In the genomic region with DNA sequence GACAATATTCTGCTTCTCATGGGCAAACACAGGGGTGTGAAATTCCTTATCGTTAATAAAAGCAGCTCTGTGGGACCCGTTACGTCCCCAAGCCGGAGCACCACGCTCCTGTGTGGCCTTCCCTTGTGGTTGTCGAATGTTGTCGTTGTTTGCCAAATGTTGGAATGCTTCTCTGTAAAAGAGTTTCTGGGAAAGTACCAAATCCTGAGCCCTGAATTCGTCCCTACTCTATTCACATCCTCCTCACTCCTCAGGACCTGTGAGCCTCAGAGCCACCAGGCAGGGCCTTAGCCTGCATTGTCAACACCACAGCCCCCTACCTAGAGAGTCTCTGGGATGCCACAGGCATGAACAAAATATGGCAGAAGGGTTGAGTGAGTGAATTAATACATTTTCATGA, we compare ENCODE assay signal across 17 cellular contexts.
DNase-seq lines count a peak whose midpoint lies in the region; FAIRE-seq and TF ChIP-seq lines count a peak whose summit lies in the region.
"Had no signal": no experiment of that assay in that cellular context is flagged by ENCODE, and none has a peak within 500 bp of the region (broad histone marks: within the 10 kb centered on the region; RNA-seq: fewer than 3 reads in every experiment).

No MANE protein-coding gene starts in this region.

- H3K79me2 ChIP-seq in ACC112 (ENCODE audit: control insufficient read depth, insufficient read depth, low read length, unreplicated experiment), result no peaks in the 10 kb centered on the region

- no peak overlapping the region for H3K4me3 ChIP-seq in ACC112 (ENCODE audit: low read depth, low read length)
- no peak overlapping the region for H3K4me3 ChIP-seq in kidney (ENCODE audit: low read length in 2 of 2)
- H3K4me3 ChIP-seq in skeletal muscle satellite cell (ENCODE audit: low read length), result no peak overlapping the region
- no peak overlapping the region for H3K4me3 ChIP-seq in endodermal cell (ENCODE audit: low read length)
- H3K4me3 ChIP-seq: PC-9 had no signal

- TF ChIP-seq CTCF in brain (conservative IDR thresholded peaks at IDR 0.05) (no peak), kidney (IDR thresholded peaks at IDR 0.05; ENCODE audit: borderline replicate concordance, extremely low read depth, insufficient read depth) (no peak), GM13977 (IDR thresholded peaks at IDR 0.05; ENCODE audit: extremely low read depth, insufficient read depth, missing control alignments) (no peak), endodermal cell (conservative IDR thresholded peaks at IDR 0.05) (no peak)

- no peak for FAIRE-seq in kidney (lab: Jason Lieb, UNC)
- FAIRE-seq: A204.1, small intestine had no signal

- H3K27me3 Mint-ChIP-seq in brain (peaks cover 15% of the 10 kb centered on the region), endodermal cell (ENCODE audit: insufficient read depth) (no peaks in the 10 kb centered on the region)

- no peaks in the 10 kb centered on the region for H3K9me3 ChIP-seq in kidney (ENCODE audit: control insufficient read depth in 1 of 2, low read length in 2 of 2)
- H3K9me3 ChIP-seq in skeletal muscle satellite cell (replicated peaks; ENCODE audit: low read length), result no peaks in the 10 kb centered on the region
- H3K9me3 ChIP-seq in endodermal cell (ENCODE audit: control insufficient read depth, low read length), result peaks cover 6% of the 10 kb centered on the region

- H3K4me1 ChIP-seq in ACC112 (ENCODE audit: control insufficient read depth, insufficient read depth, low read length, unreplicated experiment) (peaks cover 24% of the 10 kb centered on the region), kidney (ENCODE audit: control insufficient read depth in 1 of 2, insufficient read depth in 1 of 2, low read depth in 1 of 2, low read length in 2 of 2) (peaks cover 9 to 17% of the 10 kb centered on the region in 2 donors), skeletal muscle satellite cell (ENCODE audit: control insufficient read depth, insufficient read depth, low read length) (peaks cover 31% of the 10 kb centered on the region), endodermal cell (ENCODE audit: control insufficient read depth, insufficient read depth, low read length) (no peaks in the 10 kb centered on the region)

- H3K27me3 ChIP-seq in ACC112 (ENCODE audit: insufficient read depth, low read length), result no peaks in the 10 kb centered on the region
- no peaks in the 10 kb centered on the region for H3K27me3 ChIP-seq in skeletal muscle satellite cell (ENCODE audit: control insufficient read depth, insufficient read depth, low read length)
- H3K27me3 ChIP-seq in endodermal cell (ENCODE audit: control insufficient read depth, insufficient read depth, low read length, poor library complexity, severe bottlenecking), result no peaks in the 10 kb centered on the region

- H3K27ac ChIP-seq in ACC112 (ENCODE audit: low read depth, low read length) (peak overlapping the region; percentile 28), kidney (ENCODE audit: low read depth in 2 of 2, low read length in 2 of 2) (peak overlapping the region; percentile 23 to 33), endodermal cell (ENCODE audit: low read depth, low read length) (no peak overlapping the region)
- H3K27ac ChIP-seq: PC-9 had no signal

- DNase-seq in kidney (no peak), NCI-H2081 treated with DMSO at 0.1 percent for 48 hours (lab: John Stamatoyannopoulos, UW) (no peak), GM13977 (ENCODE audit: low spot score) (no peak), endodermal cell (no peak)
- no peak for DNase-seq in stimulated activated CD4-positive, alpha-beta T cell treated with anti-CD3 and anti-CD28 coated beads, Interleukin-4, amount 100 ng/mL, for 4 hours
- DNase-seq: activated CD8-positive, alpha-beta T cell treated with anti-CD3 and anti-CD28 coated beads, Interleukin-2, amount 10 ng/mL, durations not matched to agents 7 days and 5 days; dermis blood vessel endothelial cell; NCI-H1694; NCI-H524 treated with DMSO at 0.1 percent for 48 hours; PC-9; small intestine; stimulated activated naive CD4-positive, alpha-beta T cell treated with Interleukin-2 at 50 U/mL for 16 hours had no signal

- peak overlapping the region in 4 of 5 experiments; percentile 27 to 79 (median 46) for H3K27ac Mint-ChIP-seq in brain
- no peak overlapping the region for H3K27ac Mint-ChIP-seq in endodermal cell
- H3K27ac Mint-ChIP-seq: activated CD8-positive, alpha-beta T cell treated with anti-CD3 and anti-CD28 coated beads, Interleukin-2, amount 10 ng/mL, durations not matched to agents 7 days and 5 days had no signal

- H3K4me3 Mint-ChIP-seq in brain (peak overlapping the region in 1 of 5 experiments; percentile 48), endodermal cell (no peak overlapping the region)
- H3K4me3 Mint-ChIP-seq: activated CD8-positive, alpha-beta T cell treated with anti-CD3 and anti-CD28 coated beads, Interleukin-2, amount 10 ng/mL, durations not matched to agents 7 days and 5 days; neural crest cell had no signal

- H3K36me3 Mint-ChIP-seq in brain (no peaks in the 10 kb centered on the region), endodermal cell (ENCODE audit: low read depth) (no peaks in the 10 kb centered on the region)

- peaks cover 7 to 20% (median 14%) of the 10 kb centered on the region in 5 experiments for H3K9me3 Mint-ChIP-seq in brain
- peaks cover 2% of the 10 kb centered on the region for H3K9me3 Mint-ChIP-seq in endodermal cell

- no peak overlapping the region for H3K9ac ChIP-seq in kidney (ENCODE audit: low read length in 2 of 2)
- H3K9ac ChIP-seq in skeletal muscle satellite cell (ENCODE audit: low read depth, low read length), result peak overlapping the region; percentile 68
- no peak overlapping the region for H3K9ac ChIP-seq in endodermal cell (ENCODE audit: extremely low read depth, low read length, poor library complexity, severe bottlenecking)

- H3K4me1 Mint-ChIP-seq in brain (peaks cover 31% of the 10 kb centered on the region), endodermal cell (no peaks in the 10 kb centered on the region)

- H2AFZ ChIP-seq in ACC112 (ENCODE audit: low read length, unreplicated experiment), result peak overlapping the region; percentile 1
- H2AFZ ChIP-seq: PC-9 had no signal

- 80 to 100% methylated on average over 1 to 8 of the region's 8 CpGs for WGBS in endodermal cell (ENCODE audit: insufficient coverage in 1 of 2, insufficient read length in 1 of 2), 2 experiments

- H3K36me3 ChIP-seq in ACC112 (ENCODE audit: insufficient read depth, low read length) (no peaks in the 10 kb centered on the region), kidney (ENCODE audit: control insufficient read depth in 1 of 2, insufficient read depth in 2 of 2, low read length in 2 of 2) (no peaks in the 10 kb centered on the region), skeletal muscle satellite cell (ENCODE audit: insufficient read depth, low read length) (no peaks in the 10 kb centered on the region), endodermal cell (ENCODE audit: control insufficient read depth, insufficient read depth, low read length) (no peaks in the 10 kb centered on the region)

- in situ Hi-C loops in GM13977 (cut with MboI; ENCODE audit: low pct_unique_long_range_greater_than_20kb, low sequenced_read_pairs, unreplicated experiment), result no loop called here

- intact Hi-C loops in kidney (cut with DNase I), result no loop called here

- H3K4me2 ChIP-seq in skeletal muscle satellite cell (ENCODE audit: low read length), result no peak overlapping the region
- H3K4me2 ChIP-seq: PC-9 had no signal
